Comparison of ENCODE assay signal across 9 cellular contexts in genomic region chr5:80516826-80517225, GRCh38. TPM values are rescaled to one million over a fixed set of nuclear protein-coding genes. Genes with fewer than 3 reads are reported as not detected.
DNase-seq lines count a peak whose midpoint lies in the region; ATAC-seq and TF ChIP-seq lines count a peak whose summit lies in the region.
"Had no signal": no experiment of that assay in that cellular context is flagged by ENCODE, and none has a peak within 500 bp of the region (broad histone marks: within the 10 kb centered on the region; RNA-seq: fewer than 3 reads in every experiment).

No MANE protein-coding gene starts in this region.

- H3K36me3 ChIP-seq in left lung = peaks cover 0 to 32% of the 10 kb centered on the region in 2 donors

- intact Hi-C loops in left lung (cut with DNase I) = no loop called here

- in situ Hi-C loops in Caki2 (cut with HindIII; ENCODE audit: low pct_unique_long_range_greater_than_20kb, low sequenced_read_pairs) = no loop called here

- no peak overlapping the region for H3K4me3 ChIP-seq in left lung

- H3K4me1 ChIP-seq in left lung = no peaks in the 10 kb centered on the region

- TF ChIP-seq POLR2A in GM18505 (IDR thresholded peaks at IDR 0.05; ENCODE audit: borderline replicate concordance, extremely low read depth, insufficient read depth, insufficient read length) = no peak

- no peak for TF ChIP-seq CTCF in left lung (IDR thresholded peaks at IDR 0.05)

- H3K27ac ChIP-seq in left lung = no peak overlapping the region

- DNase-seq in Caki2 (ENCODE audit: low read depth) = peak; percentile 68
- peak; percentile 7 for DNase-seq in T1000 (lab: John Stamatoyannopoulos, UW)
- DNase-seq in left lung = no peak
- no peak for DNase-seq in iPS-NIHi7 (ENCODE audit: extremely low spot score)
- no peak for DNase-seq in NCI-H2081 treated with DMSO at 0.1 percent for 48 hours (lab: John Stamatoyannopoulos, UW)
- DNase-seq in amygdala (lab: John Stamatoyannopoulos, UW) = no peak
- DNase-seq: effector CD8-positive, alpha-beta T cell had no signal

- ATAC-seq in GM21825 (IDR thresholded peaks at IDR 0.05; ENCODE audit: unreplicated experiment) = peak; percentile 52
- ATAC-seq in left lung = peak; percentile 26
- ATAC-seq in GM18505 (IDR thresholded peaks at IDR 0.05; ENCODE audit: unreplicated experiment) = no peak

- no peaks in the 10 kb centered on the region for H3K9me3 ChIP-seq in left lung

- no peaks in the 10 kb centered on the region for H3K27me3 ChIP-seq in left lung

RNA-seq across cellular contexts. Expression of gene FAM151B, which starts 28.9 kb away (rescaled TPM):
- 0.20 and 0.32 TPM in 2 replicates for total RNA-seq in Caki2 (2014; rRNA removed; shearing (Covaris generic); ENCODE audit: low replicate concordance)
- total RNA-seq in left lung = 1 to 10 TPM; 4.6 to 4.7 TPM

RNA-seq across cellular contexts. Expression of gene ANKRD34B, which starts 53.3 kb away (rescaled TPM):
- 3.3 and 3.4 TPM in 2 replicates for total RNA-seq in Caki2 (2014; rRNA removed; shearing (Covaris generic); ENCODE audit: low replicate concordance)
- 1 to 10 TPM in 1 of 2 donors, under 1 TPM in 1; 0.15 to 2.8 TPM for total RNA-seq in left lung

Comparison
In these comparisons a context has a peak if more than half of its experiments do, and no peak if none do; other contexts are left out.
1. DNase-seq: peak in Caki2 (single experiment) and T1000 (single experiment); none in left lung (0 of 2), iPS-NIHi7 (single experiment), NCI-H2081 treated with DMSO at 0.1 percent for 48 hours (single experiment) and amygdala (0 of 56).